ENCODE assay signal across 20 cellular contexts in the genomic region with DNA sequence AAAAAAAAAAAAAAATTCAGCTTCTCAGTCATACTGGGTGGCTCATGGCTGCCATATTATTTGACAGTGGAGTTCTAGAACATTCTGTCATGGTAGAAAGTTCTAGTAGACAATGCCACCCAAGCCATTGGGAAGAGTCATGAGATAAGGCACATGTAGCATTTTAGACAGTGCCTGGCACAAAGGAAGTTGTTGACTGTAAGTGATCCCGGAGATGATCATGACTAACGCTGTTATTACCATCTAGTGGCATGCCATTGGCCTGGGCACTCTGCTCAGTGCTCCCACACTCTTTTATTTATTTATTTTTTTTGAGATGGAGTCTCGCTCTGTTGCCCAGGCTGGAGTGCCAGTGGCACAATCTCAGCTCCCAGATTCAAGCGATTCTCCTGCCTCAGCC.
"Had no signal": no experiment of that assay in that cellular context is flagged by ENCODE, and none has a peak within 500 bp of the region (broad histone marks: within the 10 kb centered on the region; RNA-seq: fewer than 3 reads in every experiment).

No MANE protein-coding gene starts in this region.

- DNase-seq: KBM-7, MG63, NCI-H1092, NCI-H1105 treated with DMSO at 0.1 percent for 48 hours, NCI-H1417 treated with DMSO at 0.1 percent for 48 hours, NCI-H146, NCI-H187, NCI-H2029, NCI-H2081 treated with DMSO at 0.1 percent for 48 hours, NCI-H2171, NCI-H226, NCI-H446, NCI-H510A, NCI-H524 treated with DMSO at 0.1 percent for 48 hours, NCI-H69, NCI-H774, SHP77 had no signal

- H3K36me3 ChIP-seq: MG63 had no signal

- H3K9me3 ChIP-seq: MG63 had no signal

- ATAC-seq: Panc1, SK-N-SH treated with all-trans-retinoic acid at 6 μM for 48 hours had no signal

- H3K27me3 ChIP-seq: MG63 had no signal

- H3K4me3 ChIP-seq: MG63 had no signal

- H3K27ac ChIP-seq: RWPE1 had no signal
